In the genomic region with DNA sequence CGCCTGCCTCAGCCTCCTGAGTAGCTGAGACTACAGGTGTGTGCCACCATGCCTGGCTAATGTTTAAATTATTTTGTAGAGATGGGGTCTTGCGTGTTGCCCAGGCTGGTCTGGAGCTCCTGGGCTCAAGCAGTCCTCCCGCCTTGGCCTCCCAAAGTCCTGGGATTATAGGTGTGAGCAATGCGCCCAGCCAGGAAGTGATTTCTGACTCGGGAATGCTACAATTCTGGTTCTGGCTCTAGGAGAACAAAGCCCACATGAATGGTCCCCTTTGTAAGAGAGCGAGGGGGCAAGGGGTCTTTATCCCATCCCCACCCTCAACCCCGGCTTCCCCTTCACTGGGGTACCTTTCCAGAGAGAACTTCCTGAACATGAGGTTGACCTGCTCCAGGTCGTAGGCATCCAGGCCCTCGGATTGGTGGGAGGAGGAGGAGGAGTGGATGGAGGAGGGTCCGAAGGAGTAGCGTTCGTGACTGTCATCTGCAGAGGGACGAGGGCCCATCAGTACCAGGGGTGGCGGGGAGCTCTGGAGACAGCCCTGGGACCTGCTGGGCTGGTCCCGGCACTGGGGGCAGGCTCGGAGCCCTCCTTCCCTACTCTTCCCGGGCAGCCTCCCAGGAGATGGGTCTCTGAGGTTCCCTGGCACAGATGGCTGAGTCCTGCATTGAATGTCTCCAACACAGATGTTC, we compare ENCODE assay signal across 20 cellular contexts.
"Had no signal": no experiment of that assay in that cellular context is flagged by ENCODE, and none has a peak within 500 bp of the region (broad histone marks: within the 10 kb centered on the region; RNA-seq: fewer than 3 reads in every experiment).

No MANE protein-coding gene starts in this region.

- H3K9me3 ChIP-seq: adrenal gland, esophagus muscularis mucosa had no signal

- H3K27ac ChIP-seq: adrenal gland, coronary artery, esophagus muscularis mucosa, skin epidermis, tibial nerve had no signal

- H3K4me3 ChIP-seq: adrenal gland, coronary artery, esophagus muscularis mucosa, skin epidermis, tibial nerve had no signal

- H3K36me3 ChIP-seq: adrenal gland, esophagus muscularis mucosa, tibial nerve had no signal

- DNase-seq: activated CD4-positive, alpha-beta T cell treated with anti-CD3 and anti-CD28 coated beads for 1 hour; activated CD4-positive, alpha-beta T cell treated with anti-CD3 and anti-CD28 coated beads, Interleukin-2, amount 50 U/mL, for 48 hours; activated effector memory CD4-positive, alpha-beta T cell treated with anti-CD3 and anti-CD28 coated beads, Interleukin-2, amount 50 U/mL, for 16 hours; activated T-cell treated with anti-CD3 and anti-CD28 coated beads, Interleukin-2, amount 50 U/mL, for 1 hour; adrenal gland; central memory CD4-positive, alpha-beta T cell; immature natural killer cell; left colon; natural killer cell; stimulated activated CD4-positive, alpha-beta T cell treated with anti-CD3 and anti-CD28 coated beads, Interleukin-4, amount 100 ng/mL, for 24 hours; stimulated activated naive CD4-positive, alpha-beta T cell treated with Interleukin-2 at 50 U/mL for 16 hours; substantia nigra; T-helper 1 cell; T1000 had no signal

- H3K4me1 ChIP-seq: adrenal gland, esophagus muscularis mucosa had no signal

- ATAC-seq: left colon, natural killer cell, right cardiac atrium, SK-N-SH treated with all-trans-retinoic acid at 6 μM for 48 hours had no signal
